19 cellular contexts compared by ENCODE assay signal in genomic region chr17:62666801-62667591, GRCh38. TPM values are rescaled to one million over a fixed set of nuclear protein-coding genes. Genes with fewer than 3 reads are reported as not detected.
DNase-seq lines count a peak whose midpoint lies in the region; ATAC-seq and TF ChIP-seq lines count a peak whose summit lies in the region.
"Had no signal": no experiment of that assay in that cellular context is flagged by ENCODE, and none has a peak within 500 bp of the region (broad histone marks: within the 10 kb centered on the region; RNA-seq: fewer than 3 reads in every experiment).

No MANE protein-coding gene starts in this region.

- TF ChIP-seq POLR2A in esophagus squamous epithelium (IDR thresholded peaks at IDR 0.05) = no peak

- H3K27me3 ChIP-seq in H9 (ENCODE audit: insufficient read depth, low read length) (no peaks in the 10 kb centered on the region), esophagus squamous epithelium (no peaks in the 10 kb centered on the region), PC-9 (ENCODE audit: insufficient read depth, low read depth) (no peaks in the 10 kb centered on the region)
- H3K27me3 ChIP-seq: BE2C, SJSA1 had no signal

- H2AFZ ChIP-seq in H9 (ENCODE audit: low read length) (no peak overlapping the region), PC-9 (no peak overlapping the region)

- H3T11ph ChIP-seq in H9 (ENCODE audit: low read length) = no peak overlapping the region

- 0 out of 7 replicates have a peak, but pooled peaks cover 0 to 7% (median 0%) of the 10 kb centered on the region in 3 experiments for H3K36me3 Mint-ChIP-seq in H9 (ENCODE audit: insufficient read depth in 1 of 3, low read depth in 3 of 3)

- H3K4me3 Mint-ChIP-seq in H9 = no peak overlapping the region

- H3K9me3 ChIP-seq in H9 (ENCODE audit: control insufficient read depth, low read depth, low read length) (no peaks in the 10 kb centered on the region), esophagus squamous epithelium (no peaks in the 10 kb centered on the region), PC-9 (ENCODE audit: insufficient read depth, low read depth) (no peaks in the 10 kb centered on the region)
- H3K9me3 ChIP-seq: BE2C, HAP-1, SJSA1 had no signal

- H3K27ac ChIP-seq in H9 (ENCODE audit: insufficient read length, low read depth, low read length) = no peak overlapping the region
- peak overlapping the region in 3 of 4 donors; percentile 60 to 89 (median 62) for H3K27ac ChIP-seq in esophagus squamous epithelium
- no peak overlapping the region for H3K27ac ChIP-seq in PC-9
- H3K27ac ChIP-seq: SJSA1 had no signal

- H3K18ac ChIP-seq in H9 (ENCODE audit: insufficient read length, low read depth, low read length) = no peak overlapping the region

- no peak overlapping the region for H2BK5ac ChIP-seq in H9 (ENCODE audit: insufficient read length, low read length)

- H3K14ac ChIP-seq in H9 (ENCODE audit: insufficient read depth, low read length) = no peak overlapping the region; the same call in 1 of the 2 replicates

- no peak overlapping the region for H2AK5ac ChIP-seq in H9 (ENCODE audit: insufficient read length, low read length)

- H3K27ac Mint-ChIP-seq in H9 = peak overlapping the region in 1 of 3 experiments; percentile 67; a peak in 1 of 7 replicates

- no peaks in the 10 kb centered on the region for H3K79me2 ChIP-seq in H9 (ENCODE audit: insufficient read depth, low read length)
- H3K79me2 ChIP-seq in PC-9 (ENCODE audit: low read depth) = no peaks in the 10 kb centered on the region

- no peak overlapping the region for H3K56ac ChIP-seq in H9 (ENCODE audit: insufficient read length, low read depth, low read length)

- no peaks in the 10 kb centered on the region for H3K23me2 ChIP-seq in H9 (ENCODE audit: insufficient read length, low read depth, low read length, poor library complexity, severe bottlenecking)

- H3K4me3 ChIP-seq in esophagus squamous epithelium (no peak overlapping the region), PC-9 (no peak overlapping the region)
- H3K4me3 ChIP-seq: HAP-1, SJSA1 had no signal

- H3F3A ChIP-seq in PC-9 (ENCODE audit: insufficient read depth, low read depth) = no peaks in the 10 kb centered on the region; the same call in 1 of the 2 replicates

- CTCF ChIA-PET in PC-9 (lab: Charles Lee) = no interaction called here

- no peak overlapping the region for H3K9ac ChIP-seq in H9 (ENCODE audit: extremely low read depth, insufficient read length, low read length)

- no peak overlapping the region for H4K8ac ChIP-seq in H9 (replicated peaks; ENCODE audit: insufficient read length, low read depth, low read length)

- no peaks in the 10 kb centered on the region for H3K9me2 ChIP-seq in PC-9 (ENCODE audit: insufficient read depth)

- H3K4me1 ChIP-seq in H9 (ENCODE audit: insufficient read depth, low read length) = no peaks in the 10 kb centered on the region
- H3K4me1 ChIP-seq in esophagus squamous epithelium = peaks cover 0 to 62% (median 32%) of the 10 kb centered on the region in 3 donors
- H3K4me1 ChIP-seq in PC-9 (replicated peaks; ENCODE audit: insufficient read depth) = no peaks in the 10 kb centered on the region
- H3K4me1 ChIP-seq: HAP-1 had no signal

- no peak overlapping the region for H3K23ac ChIP-seq in H9 (ENCODE audit: insufficient read length, low read depth, low read length)

- no peaks in the 10 kb centered on the region for H3K27me3 Mint-ChIP-seq in H9 (ENCODE audit: low read depth)

- no peak overlapping the region for H4K5ac ChIP-seq in H9 (ENCODE audit: insufficient read length, low read depth, low read length)

- H3K4me1 Mint-ChIP-seq in H9 = peaks cover 8 to 10% of the 10 kb centered on the region in 2 experiments; a peak in 3 of 4 replicates

- POLR2A ChIA-PET in PC-9 (lab: Charles Lee; ENCODE audit: unreplicated experiment) = interaction anchor here (0.9 kb wide), 1 partner anchor 406 kb away, joined by 4 read pairs; no protein-coding TSS in a partner anchor

- no peak for ATAC-seq in GM19035 (IDR thresholded peaks at IDR 0.05; ENCODE audit: unreplicated experiment)
- no peak for ATAC-seq in HG02759 (IDR thresholded peaks at IDR 0.05; ENCODE audit: unreplicated experiment)
- ATAC-seq: Right ventricle myocardium inferior had no signal

- H2BK15ac ChIP-seq in H9 (ENCODE audit: low read depth, low read length) = no peak overlapping the region

- H2BK120ac ChIP-seq in H9 (ENCODE audit: low read depth, low read length, poor library complexity, severe bottlenecking) = no peak overlapping the region

- BruUV-seq in PC-9 (replicated peaks; lab: Mats Ljungman, UMichigan) = no TSS peak

- TF ChIP-seq CTCF in H9 (conservative IDR thresholded peaks at IDR 0.05) = no peak
- no peak for TF ChIP-seq CTCF in esophagus squamous epithelium (IDR thresholded peaks at IDR 0.05)
- TF ChIP-seq CTCF in PC-9 (conservative IDR thresholded peaks at IDR 0.05) = no peak

- peaks cover 0 to 29% (median 0%) of the 10 kb centered on the region in 3 donors for H3K36me3 ChIP-seq in esophagus squamous epithelium
- no peaks in the 10 kb centered on the region for H3K36me3 ChIP-seq in PC-9 (ENCODE audit: low read depth)
- H3K36me3 ChIP-seq: BE2C, HAP-1 had no signal

- intact Hi-C loops in esophagus squamous epithelium (cut with DNase I) (no loop called here), posterior vena cava (cut with DNase I) (no loop called here), PC-9 (cut with micrococcal nuclease; ENCODE audit: unreplicated experiment) (no loop called here)

- no peak overlapping the region for H3K4me2 ChIP-seq in H9 (ENCODE audit: insufficient read depth, insufficient read length, low read length)
- no peak overlapping the region for H3K4me2 ChIP-seq in PC-9

- H3K9me3 Mint-ChIP-seq in H9 = no peaks in the 10 kb centered on the region

- WGBS in H9 (ENCODE audit: extremely low coverage, insufficient read length, low lambda C conversion rate) = no CpG with 5 or more reads among the region's 40 CpGs
- WGBS in esophagus squamous epithelium, 2 donors = 83% methylated on average over 7 of the region's 40 CpGs; no CpG with 5 or more reads in 1 of the 2 donors

- H4K91ac ChIP-seq in H9 (ENCODE audit: insufficient read length, low read depth, low read length) = no peak overlapping the region

- H4K20me1 ChIP-seq in H9 (ENCODE audit: control insufficient read depth, insufficient read depth, insufficient read length) (no peaks in the 10 kb centered on the region), PC-9 (ENCODE audit: insufficient read depth) (no peaks in the 10 kb centered on the region)

- no peak overlapping the region for H3K4ac ChIP-seq in H9 (ENCODE audit: low read depth, low read length)

- no peaks in the 10 kb centered on the region for H3K79me1 ChIP-seq in H9 (ENCODE audit: insufficient read depth, low read depth, low read length, poor library complexity, severe bottlenecking)

- no peak overlapping the region for H2BK20ac ChIP-seq in H9 (ENCODE audit: low read depth, low read length, poor library complexity, severe bottlenecking)

- H2BK12ac ChIP-seq in H9 (ENCODE audit: insufficient read length, low read depth, low read length) = no peak overlapping the region

- DNase-seq in D341Med (ENCODE audit: low spot score) (peak; percentile 50), H9 (peak; percentile 29), esophagus squamous epithelium (lab: John Stamatoyannopoulos, UW) (no peak), posterior vena cava (ENCODE audit: low spot score) (peak; percentile 79), PC-9 (no peak)
- DNase-seq: BE2C, DMS79, KG1, NCI-H1092, NCI-H1436 treated with DMSO at 0.1 percent for 48 hours, NCI-H1930, NCI-H2227 treated with DMSO at 0.1 percent for 48 hours, NCI-H510A, NCI-H748 treated with DMSO at 0.1 percent for 48 hours had no signal

RNA-seq across cellular contexts. Expression of gene MRC2, which starts 39.5 kb away (rescaled TPM):
- total RNA-seq in H9 (2021) (18.7 and 21.6 TPM in 2 replicates), esophagus squamous epithelium (10 to 100 TPM; 38.8 to 64.7 (median 61.6) TPM), posterior vena cava (100 to 1,000 TPM in 1 of 2 donors, 10 to 100 TPM in 1; 60.3 to 130 TPM), PC-9 (2021) (1.0 and 2.8 TPM in 2 replicates)

Comparison
In these comparisons a context has a peak if more than half of its experiments do, and no peak if none do; other contexts are left out.
1. DNase-seq: peak in D341Med (single experiment), H9 (single experiment) and posterior vena cava (single experiment); none in esophagus squamous epithelium (single experiment) and PC-9 (0 of 2).
2. H3K27ac ChIP-seq: peak in esophagus squamous epithelium (3 of 4); none in H9 (single experiment) and PC-9 (single experiment).